ENCODE assay signal across 9 cellular contexts in genomic region chr14:101235042-101235871, GRCh38.
DNase-seq lines count a peak whose midpoint lies in the region; ATAC-seq and TF ChIP-seq lines count a peak whose summit lies in the region.
"Had no signal": no experiment of that assay in that cellular context is flagged by ENCODE, and none has a peak within 500 bp of the region (broad histone marks: within the 10 kb centered on the region; RNA-seq: fewer than 3 reads in every experiment).

No MANE protein-coding gene starts in this region.

- 0 out of 2 replicates have a peak overlapping the region, but pooled peaks have one; percentile 26 for H2AFZ ChIP-seq in PC-3 (ENCODE audit: low read length)

- ATAC-seq in PC-3, result peak; percentile 96
- peak; percentile 78 for ATAC-seq in upper lobe of right lung
- ATAC-seq in GM21529 (IDR thresholded peaks at IDR 0.05; ENCODE audit: unreplicated experiment), result no peak
- ATAC-seq in GM21786 (IDR thresholded peaks at IDR 0.05; ENCODE audit: unreplicated experiment), result no peak

- CTCF ChIA-PET in PC-3 (lab: Charles Lee), result interaction anchor here (0.6 to 1.0 kb wide), 3 partner anchors 105 to 384 kb away, joined by 3 to 4 read pairs (median 3); no protein-coding TSS in a partner anchor

- H4K20me1 ChIP-seq in PC-3 (ENCODE audit: low read length), result no peaks in the 10 kb centered on the region

- TF ChIP-seq CTCF in C4-2B (conservative IDR thresholded peaks at IDR 0.05), result peak; percentile 89
- peak; percentile 53 for TF ChIP-seq CTCF in GM20000 (IDR thresholded peaks at IDR 0.05; ENCODE audit: extremely low read depth, missing control alignments)
- peak; percentile 87 for TF ChIP-seq CTCF in PC-3 (conservative IDR thresholded peaks at IDR 0.05; ENCODE audit: low read depth, low read length)
- TF ChIP-seq CTCF in dorsolateral prefrontal cortex (IDR thresholded peaks at IDR 0.05 in 54 of 56, conservative IDR thresholded peaks at IDR 0.05 in 2 of 56; ENCODE audit: low read depth in 1 of 56, partially characterized antibody in 56 of 56), result peak; percentile 30 to 82 (median 68)
- peak; percentile 69 for TF ChIP-seq CTCF in upper lobe of right lung (IDR thresholded peaks at IDR 0.05)

- no peaks in the 10 kb centered on the region for H3K9me2 ChIP-seq in PC-3 (replicated peaks; ENCODE audit: low read length)

- intact Hi-C loops in PC-3 (cut with micrococcal nuclease) (loop anchor here (1.0 to 10.0 kb wide), 3 partner anchors 140 to 384 kb away; partner anchors contain the start of gene RTL1), dorsolateral prefrontal cortex (cut with DNase I) (loop anchor here in 1 of 2 donors (5.0 kb wide), 1 partner anchor 383 kb away; no protein-coding TSS in a partner anchor), upper lobe of right lung (cut with DNase I) (no loop called here)

- no peaks in the 10 kb centered on the region for H3K79me2 ChIP-seq in PC-3 (ENCODE audit: low read length)

- H3K27ac ChIP-seq in C4-2B (no peak overlapping the region), PC-3 (ENCODE audit: low read length) (no peak overlapping the region), dorsolateral prefrontal cortex (no peak overlapping the region), upper lobe of right lung (no peak overlapping the region)
- H3K27ac ChIP-seq: SK-N-MC had no signal

- H3K9me3 ChIP-seq in PC-3 (ENCODE audit: low read length) (no peaks in the 10 kb centered on the region), upper lobe of right lung (no peaks in the 10 kb centered on the region)

- H3K9ac ChIP-seq in PC-3 (ENCODE audit: low read length), result no peak overlapping the region

- no peak overlapping the region for H3K4me2 ChIP-seq in PC-3 (ENCODE audit: low read length)

- no peaks in the 10 kb centered on the region for H3F3A ChIP-seq in PC-3 (ENCODE audit: low read length, unreplicated experiment)

- no peaks in the 10 kb centered on the region for H3K27me3 ChIP-seq in PC-3 (ENCODE audit: low read length)
- peaks cover 0 to 4% (median 0%) of the 10 kb centered on the region in 45 donors for H3K27me3 ChIP-seq in dorsolateral prefrontal cortex
- no peaks in the 10 kb centered on the region for H3K27me3 ChIP-seq in upper lobe of right lung

- DNase-seq in GM20000 (ENCODE audit: low spot score), result peak; percentile 75
- peak; percentile 78 for DNase-seq in PC-3
- peak in 9 of 10 donors; percentile 36 to 75 (median 56) for DNase-seq in dorsolateral prefrontal cortex
- peak; percentile 11 for DNase-seq in midbrain (lab: John Stamatoyannopoulos, UW)
- DNase-seq in upper lobe of right lung, result peak; percentile 82

- H3K36me3 ChIP-seq in PC-3 (ENCODE audit: low read depth, low read length) (no peaks in the 10 kb centered on the region), upper lobe of right lung (no peaks in the 10 kb centered on the region)

- POLR2A ChIA-PET in PC-3 (lab: Charles Lee; ENCODE audit: unreplicated experiment), result no interaction called here

- no TSS peak for BruUV-seq in PC-3 (replicated peaks; lab: Mats Ljungman, UMichigan)

- H3K4me1 ChIP-seq in PC-3 (ENCODE audit: insufficient read depth, low read length), result no peaks in the 10 kb centered on the region
- no peaks in the 10 kb centered on the region for H3K4me1 ChIP-seq in upper lobe of right lung

- H3K4me3 ChIP-seq in PC-3 (ENCODE audit: low read length) (no peak overlapping the region), dorsolateral prefrontal cortex (no peak overlapping the region), upper lobe of right lung (no peak overlapping the region)
- H3K4me3 ChIP-seq: SK-N-MC had no signal

Comparison
In these comparisons a context has a peak if more than half of its experiments do, and no peak if none do; other contexts are left out.
1. DNase-seq: peak in every context shown above with its lines; median percentile 82 in upper lobe of right lung; 78 in PC-3; 75 in GM20000; 56 in dorsolateral prefrontal cortex; 11 in midbrain.
2. ATAC-seq: peak in PC-3 (single experiment) and upper lobe of right lung (single experiment); none in GM21529 (single experiment) and GM21786 (single experiment).
3. Peak in every context shown above with its lines, with median percentiles within 50 percentile points of each other: CTCF ChIP-seq.